ENCODE assay signal across 25 cellular contexts in genomic region chr22:44215287-44215686, GRCh38. TPM values are rescaled to one million over a fixed set of nuclear protein-coding genes. Genes with fewer than 3 reads are reported as not detected.
DNase-seq lines count a peak whose midpoint lies in the region; ATAC-seq, FAIRE-seq and TF ChIP-seq lines count a peak whose summit lies in the region.
"Had no signal": no experiment of that assay in that cellular context is flagged by ENCODE, and none has a peak within 500 bp of the region (broad histone marks: within the 10 kb centered on the region; RNA-seq: fewer than 3 reads in every experiment).

No MANE protein-coding gene starts in this region.

- FAIRE-seq in K562 (lab: Jason Lieb, UNC): no peak
- FAIRE-seq: A204.1, D721Med, G401.6, GM12878, GM12892, GM18507 had no signal

- no peak overlapping the region for H3K4me2 ChIP-seq in K562 (ENCODE audit: insufficient read depth, low read length)
- H3K4me2 ChIP-seq: BLaER1 treated with 17β-estradiol and CSF1 and Interleukin-3, amounts not matched to agents 10 nM and 100 nM had no signal

- H3K9ac ChIP-seq in K562 (ENCODE audit: insufficient read depth in 1 of 2, low read depth in 2 of 2, low read length in 2 of 2): no peak overlapping the region
- H3K9ac ChIP-seq: BLaER1 treated with 17β-estradiol and CSF1 and Interleukin-3, amounts not matched to agents 10 nM and 100 nM had no signal

- no peaks in the 10 kb centered on the region for H3K4me1 ChIP-seq in K562 (replicated peaks in 1 of 2; ENCODE audit: control insufficient read depth in 2 of 2, insufficient read depth in 2 of 2, low read length in 2 of 2)
- peaks cover 9 to 15% (median 13%) of the 10 kb centered on the region in 4 donors for H3K4me1 ChIP-seq in esophagus muscularis mucosa
- H3K4me1 ChIP-seq: Caco-2 had no signal

- TF ChIP-seq CTCF in GM20000 (IDR thresholded peaks at IDR 0.05; ENCODE audit: extremely low read depth, missing control alignments): no peak
- TF ChIP-seq CTCF in K562 (IDR thresholded peaks at IDR 0.05 in 2 of 3, conservative IDR thresholded peaks at IDR 0.05 in 1 of 3; ENCODE audit: insufficient read depth in 2 of 3, low read depth in 1 of 3, low read length in 3 of 3): no peak
- no peak for TF ChIP-seq CTCF in esophagus muscularis mucosa (IDR thresholded peaks at IDR 0.05)

- CTCF ChIA-PET in K562 (lab: Yijun Ruan, JAX; ENCODE audit: low intra/inter-chr PET ratio): no interaction called here

- POLR2A ChIA-PET in K562 (lab: Yijun Ruan, JAX): no interaction called here

- H3K79me2 ChIP-seq in K562 (ENCODE audit: control insufficient read depth, insufficient read depth, low read length): no peaks in the 10 kb centered on the region

- BruUV-seq in K562 (replicated peaks; lab: Mats Ljungman, UMichigan): no TSS peak

- ATAC-seq in K562: no peak
- no peak for ATAC-seq in GM21528 (IDR thresholded peaks at IDR 0.05; ENCODE audit: low FRiP score, unreplicated experiment)
- ATAC-seq: CD8-positive, alpha-beta T cell; GM12878 had no signal

- intact Hi-C loops in K562 (cut with micrococcal nuclease): no loop called here
- intact Hi-C loops in esophagus muscularis mucosa (cut with DNase I): no loop called here

- no peak for TF ChIP-seq POLR2A in K562 (conservative IDR thresholded peaks at IDR 0.05)
- TF ChIP-seq POLR2A in esophagus muscularis mucosa (IDR thresholded peaks at IDR 0.05; ENCODE audit: low read depth): no peak

- no peaks in the 10 kb centered on the region for H4K20me1 ChIP-seq in K562 (replicated peaks; ENCODE audit: control insufficient read depth, insufficient read depth, low read length)
- H4K20me1 ChIP-seq: BLaER1 treated with 17β-estradiol and CSF1 and Interleukin-3, amounts not matched to agents 10 nM and 100 nM had no signal

- no peak overlapping the region for H3K27ac ChIP-seq in K562 (ENCODE audit: extremely low read depth, low read depth, low read length)
- no peak overlapping the region for H3K27ac ChIP-seq in esophagus muscularis mucosa (replicated peaks in 1 of 4)
- H3K27ac ChIP-seq: BLaER1 treated with 17β-estradiol and CSF1 and Interleukin-3, amounts not matched to agents 10 nM and 100 nM; C4-2B had no signal

- H3K9me1 ChIP-seq in K562 (ENCODE audit: control insufficient read depth, insufficient read depth, low read length): no peaks in the 10 kb centered on the region

- H2AFZ ChIP-seq in K562 (ENCODE audit: low read depth, low read length): no peak overlapping the region

- TF ChIP-seq RAD21 in K562 (CRISPR knock-in tag; conservative IDR thresholded peaks at IDR 0.05 in 1 of 2, IDR thresholded peaks at IDR 0.05 in 1 of 2): no peak

- H3K27me3 ChIP-seq in K562 (ENCODE audit: control insufficient read depth in 2 of 2, insufficient read depth in 2 of 2, low read length in 2 of 2) (peaks cover 0 to 17% of the 10 kb centered on the region in 2 experiments; a peak in 2 of 5 replicates), esophagus muscularis mucosa (no peaks in the 10 kb centered on the region)
- H3K27me3 ChIP-seq: BLaER1 treated with 17β-estradiol and CSF1 and Interleukin-3, amounts not matched to agents 10 nM and 100 nM had no signal

- in situ Hi-C loops in K562 (cut with MboI): no loop called here

- H3K9me3 ChIP-seq in K562 (replicated peaks; ENCODE audit: control insufficient read depth, insufficient read depth, low read depth, low read length) (no peaks in the 10 kb centered on the region), esophagus muscularis mucosa (peaks cover 0 to under 1% (median 0%) of the 10 kb centered on the region in 4 donors)
- H3K9me3 ChIP-seq: Caco-2 had no signal

- H3K36me3 ChIP-seq in K562 (ENCODE audit: control insufficient read depth, insufficient read depth, low read length) (no peaks in the 10 kb centered on the region), esophagus muscularis mucosa (no peaks in the 10 kb centered on the region)
- H3K36me3 ChIP-seq: BLaER1 treated with 17β-estradiol and CSF1 and Interleukin-3, amounts not matched to agents 10 nM and 100 nM had no signal

- WGBS in K562 (ENCODE audit: insufficient coverage, low coverage, missing lambda C conversion rate): 3% methylated on average over 4 of the region's 4 CpGs
- WGBS in esophagus muscularis mucosa: 89% methylated on average over 4 of the region's 4 CpGs

- H3K4me3 ChIP-seq in K562 (no peak overlapping the region), esophagus muscularis mucosa (no peak overlapping the region)
- H3K4me3 ChIP-seq: BLaER1 treated with 17β-estradiol and CSF1 and Interleukin-3, amounts not matched to agents 10 nM and 100 nM; GM12878 had no signal

- TF ChIP-seq EP300 in K562 (IDR thresholded peaks at IDR 0.05; ENCODE audit: low read length) (no peak), esophagus muscularis mucosa (IDR thresholded peaks at IDR 0.05) (no peak)

- DNase-seq in GM20000 (ENCODE audit: low spot score) (peak; percentile 2), K562 (ENCODE audit: extremely low read depth in 1 of 4, low spot score in 3 of 4) (no peak), esophagus muscularis mucosa (ENCODE audit: extremely low spot score) (peak; percentile 21), AG08395 (ENCODE audit: low spot score) (no peak), NCI-H748 treated with DMSO at 0.1 percent for 48 hours (lab: John Stamatoyannopoulos, UW) (no peak)
- DNase-seq in stimulated activated CD4-positive, alpha-beta T cell treated with anti-CD3 and anti-CD28 coated beads, Interleukin-4, amount 100 ng/mL, for 4 hours: no peak
- DNase-seq: 8988T; ACHN; AML-193; Caco-2; Calu3; CD4-positive, alpha-beta T cell; DMS79 treated with DMSO at 0.1 percent for 48 hours; GF-D8 had no signal

TF ChIP-seq in K562, 482 proteins besides CTCF, POLR2A, EP300 and RAD21:
- TF ChIP-seq NR2C2 (CRISPR knock-in tag; IDR thresholded peaks at IDR 0.05) (no peak), NR2C2 (tag; IDR thresholded peaks at IDR 0.05) (no peak), ZNF699 (CRISPR knock-in tag; IDR thresholded peaks at IDR 0.05; ENCODE audit: insufficient replicate concordance) (no peak), CCNT2 (IDR thresholded peaks at IDR 0.05; ENCODE audit: borderline replicate concordance, extremely low read depth, insufficient read length, low read depth, low read length) (no peak), RFX7 (CRISPR knock-in tag; IDR thresholded peaks at IDR 0.05) (no peak), SP2 (IDR thresholded peaks at IDR 0.05; ENCODE audit: extremely low read depth, low read depth, low read length, poor library complexity, severe bottlenecking) (no peak), HDAC2 (IDR thresholded peaks at IDR 0.05) (no peak), ZNF41 (CRISPR knock-in tag; conservative IDR thresholded peaks at IDR 0.05) (peak; percentile 92), PRMT5 (CRISPR knock-in tag; IDR thresholded peaks at IDR 0.05) (no peak), SAP30 (IDR thresholded peaks at IDR 0.05; ENCODE audit: borderline replicate concordance, insufficient read depth, low read depth, low read length, poor library complexity, severe bottlenecking) (no peak)

RNA-seq across cellular contexts. Expression of gene PARVG, which starts 34.6 kb away (rescaled TPM):
- 0.44 TPM in 2 replicates for total RNA-seq in K562 (2011; cell fraction: chromatin; rRNA removed; ENCODE audit: low replicate concordance)
- total RNA-seq in K562 (2011; cell fraction: nucleolus; rRNA removed): 0.13 and 0.67 TPM in 2 replicates
- 0.23 and 0.51 TPM in 2 replicates for total RNA-seq in K562 (2011; cell fraction: nucleoplasm; rRNA removed)
- total RNA-seq in K562 (2014; rRNA removed) (not detected in 2 replicates), K562 (2014; rRNA removed; fragmentation: Illumina TruSeq; extraction: Trizol) (not detected in 2 replicates), K562 (2015; rRNA removed; fragmentation: Illumina TruSeq; extraction: Trizol) (not detected in 2 replicates), K562 (2021) (0.20 and 0.35 TPM in 2 replicates), esophagus muscularis mucosa (10 to 100 TPM in 2 of 4 donors, 1 to 10 TPM in 2; 7.1 to 16.2 (median 11.2) TPM)
- polyA plus RNA-seq in K562 (2011; rRNA removed) (0.04 TPM in 1 of 2 replicates, not detected in the other), K562 (2014; fragmentation: Illumina TruSeq; extraction: Trizol) (not detected in 2 replicates), K562 (2014; fragmentation: Nextera tagmentation; extraction: Ambion mirVana) (not detected), K562 (2014; rRNA removed) (not detected in 2 replicates)
- polyA plus RNA-seq in K562 (2011; cell fraction: cytosol; rRNA removed): 0.09 and 0.27 TPM in 2 replicates
- polyA plus RNA-seq in K562 (2011; cell fraction: nucleus; rRNA removed): 0.20 and 0.51 TPM in 2 replicates
- 0.13 and 0.19 TPM in 2 replicates for polyA plus RNA-seq in K562 (2012)
- 0.07 TPM in 1 of 2 replicates, not detected in the other for polyA minus RNA-seq in K562 (2011; rRNA and poly(A)+ RNA removed)
- not detected in 2 replicates for polyA minus RNA-seq in K562 (2011; cell fraction: cytosol; rRNA and poly(A)+ RNA removed)
- polyA minus RNA-seq in K562 (2011; cell fraction: nucleus; rRNA and poly(A)+ RNA removed): under 0.01 and 0.22 TPM in 2 replicates
- total RNA-seq: Caco-2, Calu3 had no signal
- polyA plus RNA-seq: BJ had no signal

Comparison
In these comparisons a context has a peak if more than half of its experiments do, and no peak if none do; other contexts are left out.
1. DNase-seq: peak in GM20000 (single experiment) and esophagus muscularis mucosa (single experiment); none in K562 (0 of 4), AG08395 (single experiment), NCI-H748 treated with DMSO at 0.1 percent for 48 hours (single experiment) and stimulated activated CD4-positive, alpha-beta T cell treated with anti-CD3 and anti-CD28 coated beads, Interleukin-4, amount 100 ng/mL, for 4 hours (0 of 2).
2. RNA of gene PARVG, which starts 34.6 kb away (total RNA-seq): 7.1 to 16.2 TPM in esophagus muscularis mucosa; 0.13 to 0.67 TPM in K562; every median in the first group is over 4 times any median in the second.